ENCODE assay signal across 8 cellular contexts in genomic region chr1:16207318-16208269, GRCh38. TPM values are rescaled to one million over a fixed set of nuclear protein-coding genes. Genes with fewer than 3 reads are reported as not detected.
DNase-seq lines count a peak whose midpoint lies in the region; ATAC-seq and TF ChIP-seq lines count a peak whose summit lies in the region.

No MANE protein-coding gene starts in this region.

- H3K79me2 ChIP-seq in MM.1S (ENCODE audit: low read length): no peaks in the 10 kb centered on the region
- H3K79me2 ChIP-seq in neural cell (replicated peaks; ENCODE audit: insufficient read depth, low read length): no peaks in the 10 kb centered on the region

- peaks cover 0 to 23% (median 12%) of the 10 kb centered on the region in 4 donors for H3K4me1 Mint-ChIP-seq in CD4-positive, CD25-positive, alpha-beta regulatory T cell

- peak overlapping the region; percentile 60; the same call in 1 of the 2 replicates for H3K9ac ChIP-seq in MM.1S (ENCODE audit: low read length)
- peak overlapping the region; percentile 49 to 72 for H3K9ac ChIP-seq in duodenal mucosa (ENCODE audit: low read depth in 1 of 2, low read length in 2 of 2)
- H3K9ac ChIP-seq in neural cell (ENCODE audit: low read length): peak overlapping the region; percentile 50

- no peak for TF ChIP-seq RAD21 in neural cell (conservative IDR thresholded peaks at IDR 0.05)

- no peak for TF ChIP-seq EP300 in neural cell (conservative IDR thresholded peaks at IDR 0.05; ENCODE audit: poor library complexity, severe bottlenecking)

- no peak for DNase-seq in CD4-positive, CD25-positive, alpha-beta regulatory T cell
- DNase-seq in MM.1S: no peak
- no peak for DNase-seq in NCI-H748 (lab: John Stamatoyannopoulos, UW; ENCODE audit: unreplicated experiment)
- no peak for DNase-seq in DMS 273 treated with DMSO at 0.1 percent for 48 hours (lab: John Stamatoyannopoulos, UW)
- no peak for DNase-seq in NCI-H1092 treated with DMSO at 0.1 percent for 48 hours (lab: John Stamatoyannopoulos, UW)

- H3K9me3 ChIP-seq in CD4-positive, CD25-positive, alpha-beta regulatory T cell (ENCODE audit: control insufficient read depth in 2 of 2, low read length in 2 of 2): no peaks in the 10 kb centered on the region
- H3K9me3 ChIP-seq in MM.1S (replicated peaks; ENCODE audit: insufficient read depth, low read length) (no peaks in the 10 kb centered on the region), duodenal mucosa (ENCODE audit: control insufficient read depth in 1 of 2, low read length in 2 of 2) (no peaks in the 10 kb centered on the region), neural cell (ENCODE audit: low read length) (no peaks in the 10 kb centered on the region)

- ATAC-seq in CD4-positive, CD25-positive, alpha-beta regulatory T cell (ENCODE audit: low read depth in 2 of 2): no peak
- no peak for ATAC-seq in HG02642 (IDR thresholded peaks at IDR 0.05; ENCODE audit: poor library complexity, unreplicated experiment)

- no peak for TF ChIP-seq CTCF in MM.1S (IDR thresholded peaks at IDR 0.05; ENCODE audit: low read length)
- no peak for TF ChIP-seq CTCF in neural cell (IDR thresholded peaks at IDR 0.05; ENCODE audit: poor library complexity, severe bottlenecking)

- H3K27me3 ChIP-seq in CD4-positive, CD25-positive, alpha-beta regulatory T cell (ENCODE audit: control insufficient read depth, insufficient read depth, low read length): no peaks in the 10 kb centered on the region
- H3K27me3 ChIP-seq in MM.1S (replicated peaks; ENCODE audit: insufficient read depth, low read length) (no peaks in the 10 kb centered on the region), duodenal mucosa (ENCODE audit: control insufficient read depth in 1 of 2, insufficient read depth in 2 of 2, low read length in 2 of 2) (no peaks in the 10 kb centered on the region), neural cell (ENCODE audit: insufficient read depth, low read depth, low read length) (no peaks in the 10 kb centered on the region)

- H4K20me1 ChIP-seq in MM.1S (ENCODE audit: insufficient read depth, low read length) (no peaks in the 10 kb centered on the region), neural cell (ENCODE audit: insufficient read depth) (no peaks in the 10 kb centered on the region)

- peaks cover 14% of the 10 kb centered on the region for H3K4me1 ChIP-seq in CD4-positive, CD25-positive, alpha-beta regulatory T cell (ENCODE audit: control insufficient read depth, insufficient read depth, low read length, poor library complexity, severe bottlenecking)
- H3K4me1 ChIP-seq in MM.1S (ENCODE audit: low read length) (no peaks in the 10 kb centered on the region; the same call in 1 of the 2 replicates), duodenal mucosa (ENCODE audit: control insufficient read depth in 1 of 2, insufficient read depth in 2 of 2, low read length in 2 of 2) (peaks cover 5 to 16% of the 10 kb centered on the region in 2 donors)

- H3K27ac ChIP-seq in CD4-positive, CD25-positive, alpha-beta regulatory T cell (ENCODE audit: insufficient read depth, low read length, poor library complexity, severe bottlenecking): peak overlapping the region; percentile 94
- H3K27ac ChIP-seq in MM.1S (ENCODE audit: low read length) (peak overlapping the region; percentile 79; the same call in 1 of the 2 replicates), duodenal mucosa (ENCODE audit: low read depth, low read length) (peak overlapping the region; percentile 87), neural cell (ENCODE audit: low read length) (no peak overlapping the region)

- peak overlapping the region; percentile 44 for H3K4me2 ChIP-seq in MM.1S (ENCODE audit: low read depth, low read length)
- no peak overlapping the region for H3K4me2 ChIP-seq in neural cell (ENCODE audit: low read length)

- H3F3A ChIP-seq in MM.1S (ENCODE audit: insufficient read depth, low read length): peaks cover 4% of the 10 kb centered on the region; the same call in 1 of the 2 replicates
- H3F3A ChIP-seq in neural cell (ENCODE audit: insufficient read depth, low read length, poor library complexity, severe bottlenecking): no peaks in the 10 kb centered on the region

- H3K27me3 Mint-ChIP-seq in CD4-positive, CD25-positive, alpha-beta regulatory T cell: peaks cover 4% of the 10 kb centered on the region

- H3K36me3 Mint-ChIP-seq in CD4-positive, CD25-positive, alpha-beta regulatory T cell: peaks cover 11% of the 10 kb centered on the region

- peak overlapping the region; percentile 93 for H2AFZ ChIP-seq in MM.1S (ENCODE audit: low read length)
- H2AFZ ChIP-seq in neural cell (ENCODE audit: low read depth, low read length): no peak overlapping the region

- H3K9me3 Mint-ChIP-seq in CD4-positive, CD25-positive, alpha-beta regulatory T cell: no peaks in the 10 kb centered on the region

- H3K36me3 ChIP-seq in CD4-positive, CD25-positive, alpha-beta regulatory T cell (ENCODE audit: control insufficient read depth, insufficient read depth, low read length): peaks cover 5% of the 10 kb centered on the region
- H3K36me3 ChIP-seq in MM.1S (replicated peaks; ENCODE audit: insufficient read depth, low read length) (no peaks in the 10 kb centered on the region), duodenal mucosa (ENCODE audit: control insufficient read depth in 1 of 2, insufficient read depth in 2 of 2, low read length in 2 of 2) (peaks cover 0 to 10% of the 10 kb centered on the region in 2 donors), neural cell (ENCODE audit: insufficient read depth, low read length) (no peaks in the 10 kb centered on the region)

- peak overlapping the region; percentile 82 to 97 (median 91) for H3K27ac Mint-ChIP-seq in CD4-positive, CD25-positive, alpha-beta regulatory T cell

- H3K4me3 ChIP-seq in CD4-positive, CD25-positive, alpha-beta regulatory T cell (ENCODE audit: low read depth, low read length): peak overlapping the region; percentile 75
- H3K4me3 ChIP-seq in MM.1S (ENCODE audit: low read length) (peak overlapping the region; percentile 65), duodenal mucosa (ENCODE audit: low read depth in 1 of 2, low read length in 2 of 2) (peak overlapping the region; percentile 68 to 72), neural cell (ENCODE audit: low read length) (peak overlapping the region; percentile 68)

- H3K4me3 Mint-ChIP-seq in CD4-positive, CD25-positive, alpha-beta regulatory T cell: peak overlapping the region; percentile 92 to 99 (median 96)

- H3K9me2 ChIP-seq in MM.1S (replicated peaks; ENCODE audit: insufficient read depth, low read length): no peaks in the 10 kb centered on the region
- H3K9me2 ChIP-seq in neural cell (ENCODE audit: insufficient read depth, low read length): no peaks in the 10 kb centered on the region

TF ChIP-seq in neural cell, 6 proteins besides CTCF, POLR2A, EP300 and RAD21:
- TF ChIP-seq EZH2 (IDR thresholded peaks at IDR 0.05; ENCODE audit: borderline replicate concordance, insufficient read depth, low read length, poor library complexity, severe bottlenecking) (no peak), SMC3 (conservative IDR thresholded peaks at IDR 0.05; ENCODE audit: poor library complexity) (no peak), TAF1 (IDR thresholded peaks at IDR 0.05; ENCODE audit: low read depth) (no peak), POLR2AphosphoS5 (IDR thresholded peaks at IDR 0.05) (no peak), REST (IDR thresholded peaks at IDR 0.05; ENCODE audit: borderline replicate concordance) (no peak), MXI1 (conservative IDR thresholded peaks at IDR 0.05; ENCODE audit: poor library complexity, severe bottlenecking) (no peak)
TF ChIP-seq in neural cell: peak in this region for 0.

RNA-seq across cellular contexts. Expression of gene ARHGEF19, which starts 4.9 kb away (rescaled TPM):
- total RNA-seq in CD4-positive, CD25-positive, alpha-beta regulatory T cell: 10.4 TPM
- 1 to 10 TPM; 5.6 to 8.5 (median 8.1) TPM for polyA plus RNA-seq in CD4-positive, CD25-positive, alpha-beta regulatory T cell
- polyA plus RNA-seq in neural cell: 0.93 and 2.1 TPM in 2 replicates
- 0.46 and 1.2 TPM in 2 replicates for polyA minus RNA-seq in neural cell

RNA-seq across cellular contexts. Expression of gene CPLANE2, which starts 29.4 kb away (rescaled TPM):
- total RNA-seq in CD4-positive, CD25-positive, alpha-beta regulatory T cell: 7.5 TPM
- 1 to 10 TPM; 1.2 to 3.3 (median 1.4) TPM for polyA plus RNA-seq in CD4-positive, CD25-positive, alpha-beta regulatory T cell
- 5.7 and 8.2 TPM in 2 replicates for polyA plus RNA-seq in neural cell
- polyA minus RNA-seq in neural cell: 18.5 and 19.7 TPM in 2 replicates

RNA-seq across cellular contexts. Expression of gene EPHA2, which starts 51.7 kb away (rescaled TPM):
- not detected for total RNA-seq in CD4-positive, CD25-positive, alpha-beta regulatory T cell
- not detected for polyA plus RNA-seq in CD4-positive, CD25-positive, alpha-beta regulatory T cell
- polyA plus RNA-seq in neural cell: 0.63 and 0.66 TPM in 2 replicates
- 1.5 and 1.6 TPM in 2 replicates for polyA minus RNA-seq in neural cell
